Comparison of ENCODE assay signal across 14 cellular contexts in the genomic region with DNA sequence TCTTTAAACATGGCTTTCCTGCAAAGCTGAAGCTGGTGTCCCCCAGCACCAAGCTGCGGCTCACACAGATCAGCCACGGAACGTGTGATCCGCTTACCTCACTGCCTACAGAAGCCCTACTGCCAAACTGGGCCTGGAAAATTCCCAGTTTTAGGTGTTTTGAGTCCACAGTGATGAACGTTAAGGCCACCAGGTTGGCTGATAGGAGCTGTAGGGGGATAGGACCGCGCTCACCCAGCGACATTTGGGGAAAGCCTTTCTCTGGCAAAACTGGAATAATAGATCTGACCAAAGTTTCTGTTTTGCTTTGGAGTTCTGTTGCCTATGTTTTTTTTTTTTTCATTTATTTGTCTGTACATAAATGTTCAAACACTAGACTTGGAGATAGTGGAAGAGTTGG. TPM values are rescaled to one million over a fixed set of nuclear protein-coding genes. Genes with fewer than 3 reads are reported as not detected.
DNase-seq lines count a peak whose midpoint lies in the region; ATAC-seq and TF ChIP-seq lines count a peak whose summit lies in the region.
"Had no signal": no experiment of that assay in that cellular context is flagged by ENCODE, and none has a peak within 500 bp of the region (broad histone marks: within the 10 kb centered on the region; RNA-seq: fewer than 3 reads in every experiment).

No MANE protein-coding gene starts in this region.

- H3K4me3 Mint-ChIP-seq in activated CD8-positive, alpha-beta memory T cell treated with anti-CD3 and anti-CD28 coated beads, Interleukin-2, amount 10 ng/mL, durations not matched to agents 7 days and 5 days, result no peak overlapping the region
- H3K4me3 Mint-ChIP-seq in WTC11 (no peak overlapping the region), nephron progenitor cell (no peak overlapping the region)
- H3K4me3 Mint-ChIP-seq: CD4-positive, alpha-beta T cell; H9 had no signal

- CTCF ChIA-PET in activated CD8-positive, alpha-beta memory T cell treated with anti-CD3 and anti-CD28 coated beads, Interleukin-2, amount 10 ng/mL, durations not matched to agents 7 days and 5 days (lab: Charles Lee), result no interaction called here
- CTCF ChIA-PET in WTC11 (lab: Charles Lee), result interaction anchor here (2.5 kb wide), 1 partner anchor 77 kb away, joined by 6 read pairs; no protein-coding TSS in a partner anchor

- DNase-seq in activated CD8-positive, alpha-beta memory T cell treated with anti-CD3 and anti-CD28 coated beads, Interleukin-2, amount 10 ng/mL, durations not matched to agents 7 days and 5 days, result no peak
- no peak for DNase-seq in activated CD8-positive, alpha-beta memory T cell treated with anti-CD3 and anti-CD28 coated beads for 24 hours
- DNase-seq in WTC11 (ENCODE audit: low spot score) (no peak), nephron progenitor cell (no peak), NCI-H774 (lab: John Stamatoyannopoulos, UW) (no peak), iPS-NIHi11 (ENCODE audit: low spot score) (no peak)
- DNase-seq: 8988T; Calu3; CD4-positive, alpha-beta T cell; DMS 273 treated with DMSO at 0.1 percent for 48 hours; GOT3; H9 had no signal

- TF ChIP-seq CTCF in WTC11 (IDR thresholded peaks at IDR 0.05), result no peak
- no peak for TF ChIP-seq CTCF in nephron progenitor cell (IDR thresholded peaks at IDR 0.05)

- no peaks in the 10 kb centered on the region for H3K9me3 Mint-ChIP-seq in activated CD8-positive, alpha-beta memory T cell treated with anti-CD3 and anti-CD28 coated beads, Interleukin-2, amount 10 ng/mL, durations not matched to agents 7 days and 5 days (ENCODE audit: low read depth)
- no peaks in the 10 kb centered on the region for H3K9me3 Mint-ChIP-seq in WTC11
- H3K9me3 Mint-ChIP-seq in nephron progenitor cell, result no peaks in the 10 kb centered on the region
- H3K9me3 Mint-ChIP-seq: CD4-positive, alpha-beta T cell; H9 had no signal

- no peak for ATAC-seq in activated CD8-positive, alpha-beta memory T cell treated with anti-CD3 and anti-CD28 coated beads, Interleukin-2, amount 10 ng/mL, durations not matched to agents 7 days and 5 days
- ATAC-seq in WTC11, result no peak
- ATAC-seq in GM21576 (IDR thresholded peaks at IDR 0.05; ENCODE audit: unreplicated experiment), result no peak
- ATAC-seq: GM12878 had no signal

- peaks cover 1% of the 10 kb centered on the region for H3K4me1 Mint-ChIP-seq in activated CD8-positive, alpha-beta memory T cell treated with anti-CD3 and anti-CD28 coated beads, Interleukin-2, amount 10 ng/mL, durations not matched to agents 7 days and 5 days
- peaks cover 5% of the 10 kb centered on the region for H3K4me1 Mint-ChIP-seq in WTC11
- peaks cover 44% of the 10 kb centered on the region for H3K4me1 Mint-ChIP-seq in nephron progenitor cell

- H3K36me3 Mint-ChIP-seq in activated CD8-positive, alpha-beta memory T cell treated with anti-CD3 and anti-CD28 coated beads, Interleukin-2, amount 10 ng/mL, durations not matched to agents 7 days and 5 days, result peaks cover 9% of the 10 kb centered on the region
- no peaks in the 10 kb centered on the region for H3K36me3 Mint-ChIP-seq in WTC11
- H3K36me3 Mint-ChIP-seq in nephron progenitor cell (ENCODE audit: low read depth), result no peaks in the 10 kb centered on the region

- POLR2A ChIA-PET in WTC11 (lab: Charles Lee), result no interaction called here

- no peaks in the 10 kb centered on the region for H3K27me3 Mint-ChIP-seq in activated CD8-positive, alpha-beta memory T cell treated with anti-CD3 and anti-CD28 coated beads, Interleukin-2, amount 10 ng/mL, durations not matched to agents 7 days and 5 days
- no peaks in the 10 kb centered on the region for H3K27me3 Mint-ChIP-seq in WTC11 (ENCODE audit: low read depth)
- peaks cover 11% of the 10 kb centered on the region for H3K27me3 Mint-ChIP-seq in nephron progenitor cell (ENCODE audit: low read depth, poor library complexity)
- H3K27me3 Mint-ChIP-seq: CD4-positive, alpha-beta T cell had no signal

- H3K27ac Mint-ChIP-seq in activated CD8-positive, alpha-beta memory T cell treated with anti-CD3 and anti-CD28 coated beads, Interleukin-2, amount 10 ng/mL, durations not matched to agents 7 days and 5 days, result peak overlapping the region; percentile 34
- 0 out of 2 replicates have a peak overlapping the region, but pooled peaks have one; percentile 19 for H3K27ac Mint-ChIP-seq in WTC11
- H3K27ac Mint-ChIP-seq in nephron progenitor cell, result peak overlapping the region; percentile 71
- H3K27ac Mint-ChIP-seq: CD4-positive, alpha-beta T cell had no signal

TF ChIP-seq in WTC11, 78 proteins besides CTCF, POLR2A, EP300 and RAD21:
- TF ChIP-seq FOXP1 (CRISPR knock-in tag; IDR thresholded peaks at IDR 0.05; ENCODE audit: borderline replicate concordance), result no peak
- no peak for TF ChIP-seq GRHL2 (CRISPR knock-in tag; IDR thresholded peaks at IDR 0.05; ENCODE audit: insufficient replicate concordance, severe bottlenecking)
- no peak for TF ChIP-seq ZNF671 (CRISPR knock-in tag; IDR thresholded peaks at IDR 0.05)
- TF ChIP-seq, protein P1, sequence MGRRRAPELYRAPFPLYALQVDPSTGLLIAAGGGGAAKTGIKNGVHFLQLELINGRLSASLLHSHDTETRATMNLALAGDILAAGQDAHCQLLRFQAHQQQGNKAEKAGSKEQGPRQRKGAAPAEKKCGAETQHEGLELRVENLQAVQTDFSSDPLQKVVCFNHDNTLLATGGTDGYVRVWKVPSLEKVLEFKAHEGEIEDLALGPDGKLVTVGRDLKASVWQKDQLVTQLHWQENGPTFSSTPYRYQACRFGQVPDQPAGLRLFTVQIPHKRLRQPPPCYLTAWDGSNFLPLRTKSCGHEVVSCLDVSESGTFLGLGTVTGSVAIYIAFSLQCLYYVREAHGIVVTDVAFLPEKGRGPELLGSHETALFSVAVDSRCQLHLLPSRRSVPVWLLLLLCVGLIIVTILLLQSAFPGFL (CRISPR knock-in tag; IDR thresholded peaks at IDR 0.05; ENCODE audit: borderline replicate concordance), result no peak
- no peak for TF ChIP-seq SP1 (CRISPR knock-in tag; conservative IDR thresholded peaks at IDR 0.05)
- TF ChIP-seq NFYB (CRISPR knock-in tag; conservative IDR thresholded peaks at IDR 0.05; ENCODE audit: low read depth), result no peak
- TF ChIP-seq GABPB1 (CRISPR knock-in tag; IDR thresholded peaks at IDR 0.05), result no peak
- TF ChIP-seq, protein P2, sequence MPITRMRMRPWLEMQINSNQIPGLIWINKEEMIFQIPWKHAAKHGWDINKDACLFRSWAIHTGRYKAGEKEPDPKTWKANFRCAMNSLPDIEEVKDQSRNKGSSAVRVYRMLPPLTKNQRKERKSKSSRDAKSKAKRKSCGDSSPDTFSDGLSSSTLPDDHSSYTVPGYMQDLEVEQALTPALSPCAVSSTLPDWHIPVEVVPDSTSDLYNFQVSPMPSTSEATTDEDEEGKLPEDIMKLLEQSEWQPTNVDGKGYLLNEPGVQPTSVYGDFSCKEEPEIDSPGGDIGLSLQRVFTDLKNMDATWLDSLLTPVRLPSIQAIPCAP (CRISPR knock-in tag; IDR thresholded peaks at IDR 0.05), result no peak
- no peak for TF ChIP-seq ZNF219 (CRISPR knock-in tag; IDR thresholded peaks at IDR 0.05; ENCODE audit: borderline replicate concordance)
- no peak for TF ChIP-seq SMAD3 (CRISPR knock-in tag; IDR thresholded peaks at IDR 0.05; ENCODE audit: borderline replicate concordance)
- no peak for TF ChIP-seq NFATC4 (CRISPR knock-in tag; IDR thresholded peaks at IDR 0.05)
- TF ChIP-seq, protein P3, sequence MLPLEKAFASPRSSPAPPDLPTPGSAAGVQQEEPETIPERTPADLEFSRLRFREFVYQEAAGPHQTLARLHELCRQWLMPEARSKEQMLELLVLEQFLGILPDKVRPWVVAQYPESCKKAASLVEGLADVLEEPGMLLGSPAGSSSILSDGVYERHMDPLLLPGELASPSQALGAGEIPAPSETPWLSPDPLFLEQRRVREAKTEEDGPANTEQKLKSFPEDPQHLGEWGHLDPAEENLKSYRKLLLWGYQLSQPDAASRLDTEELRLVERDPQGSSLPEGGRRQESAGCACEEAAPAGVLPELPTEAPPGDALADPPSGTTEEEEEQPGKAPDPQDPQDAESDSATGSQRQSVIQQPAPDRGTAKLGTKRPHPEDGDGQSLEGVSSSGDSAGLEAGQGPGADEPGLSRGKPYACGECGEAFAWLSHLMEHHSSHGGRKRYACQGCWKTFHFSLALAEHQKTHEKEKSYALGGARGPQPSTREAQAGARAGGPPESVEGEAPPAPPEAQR (CRISPR knock-in tag; IDR thresholded peaks at IDR 0.05), result no peak
- no peak for TF ChIP-seq CBFB (CRISPR knock-in tag; IDR thresholded peaks at IDR 0.05; ENCODE audit: low read depth)

RNA-seq across cellular contexts. Expression of a gene that starts 14.8 kb away (rescaled TPM):
- 10 to 100 TPM; 15.3 to 17.0 TPM for total RNA-seq in activated CD8-positive, alpha-beta memory T cell treated with anti-CD3 and anti-CD28 coated beads, Interleukin-2, amount 10 ng/mL, durations not matched to agents 7 days and 5 days
- 7.1 to 8.1 TPM (median 8.0 TPM) in 3 replicates for total RNA-seq in WTC11 (2021)

RNA-seq across cellular contexts. Expression of a gene that starts 39.7 kb away (rescaled TPM):
- total RNA-seq in activated CD8-positive, alpha-beta memory T cell treated with anti-CD3 and anti-CD28 coated beads, Interleukin-2, amount 10 ng/mL, durations not matched to agents 7 days and 5 days, result 10 to 100 TPM; 39.3 to 41.2 TPM
- 41.1 to 48.1 TPM (median 42.7 TPM) in 3 replicates for total RNA-seq in WTC11 (2021)

RNA-seq across cellular contexts. Expression of a gene that starts 39.8 kb away (rescaled TPM):
- 10 to 100 TPM; 17.5 to 22.6 TPM for total RNA-seq in activated CD8-positive, alpha-beta memory T cell treated with anti-CD3 and anti-CD28 coated beads, Interleukin-2, amount 10 ng/mL, durations not matched to agents 7 days and 5 days
- 20.0 to 25.1 TPM (median 22.9 TPM) in 3 replicates for total RNA-seq in WTC11 (2021)

Comparison
In these comparisons a context has a peak if more than half of its experiments do, and no peak if none do; other contexts are left out.
1. H3K27ac Mint-ChIP-seq: peak in every context shown above with its lines; median percentile 71 in nephron progenitor cell; 34 in activated CD8-positive, alpha-beta memory T cell treated with anti-CD3 and anti-CD28 coated beads, Interleukin-2, amount 10 ng/mL, durations not matched to agents 7 days and 5 days; 19 in WTC11.